In genomic region chr2:109372614-109373013, GRCh38 we compare ENCODE assay signal across 17 cellular contexts.
"Had no signal": no experiment of that assay in that cellular context is flagged by ENCODE, and none has a peak within 500 bp of the region (broad histone marks: within the 10 kb centered on the region; RNA-seq: fewer than 3 reads in every experiment).

No MANE protein-coding gene starts in this region.

- H3K27ac ChIP-seq: lower lobe of right lung had no signal

- H3K9me3 ChIP-seq: lower lobe of right lung had no signal

- H3K4me3 Mint-ChIP-seq: activated CD8-positive, alpha-beta T cell treated with anti-CD3 and anti-CD28 coated beads for 36 hours; activated naive CD8-positive, alpha-beta T cell; activated T-cell treated with anti-CD3 and anti-CD28 coated beads, Interleukin-2, amount 50 U/mL, for 4 hours; nephron; stimulated activated naive CD8-positive, alpha-beta T cell treated with anti-CD3 and anti-CD28 coated beads, Interleukin-15, Interleukin-2, amounts not matched to agents 100 ng/mL and 50 ng/mL, for 24 hours; T-cell; type B pancreatic cell had no signal

- H3K36me3 Mint-ChIP-seq: type B pancreatic cell had no signal

- H3K4me3 ChIP-seq: lower lobe of right lung had no signal

- DNase-seq: activated CD4-positive, alpha-beta T cell treated with anti-CD3 and anti-CD28 coated beads for 48 hours; activated CD4-positive, CD25-positive, alpha-beta regulatory T cell; activated CD8-positive, alpha-beta T cell treated with anti-CD3 and anti-CD28 coated beads for 36 hours; activated T-cell treated with anti-CD3 and anti-CD28 coated beads, Interleukin-2, amount 50 U/mL, for 4 hours; cerebellar nuclear complex; dermis blood vessel endothelial cell; effector memory CD4-positive, alpha-beta T cell; lower lobe of right lung; nucleus accumbens; posterior cingulate gyrus; retina; stimulated activated CD4-positive, alpha-beta T cell treated with anti-CD3 and anti-CD28 coated beads, Interleukin-2, amount 100 ng/mL, for 24 hours; T-cell had no signal

- ATAC-seq: activated CD8-positive, alpha-beta T cell treated with anti-CD3 and anti-CD28 coated beads for 36 hours; activated T-cell treated with anti-CD3 and anti-CD28 coated beads, Interleukin-2, amount 50 U/mL, for 4 hours; T-cell had no signal

- H3K27me3 Mint-ChIP-seq: activated CD8-positive, alpha-beta T cell treated with anti-CD3 and anti-CD28 coated beads for 36 hours; activated naive CD8-positive, alpha-beta T cell; stimulated activated naive CD8-positive, alpha-beta T cell treated with anti-CD3 and anti-CD28 coated beads, Interleukin-15, Interleukin-2, amounts not matched to agents 100 ng/mL and 50 ng/mL, for 24 hours had no signal

- H3K27ac Mint-ChIP-seq: activated CD8-positive, alpha-beta T cell treated with anti-CD3 and anti-CD28 coated beads for 36 hours; activated naive CD8-positive, alpha-beta T cell; nephron; stimulated activated naive CD8-positive, alpha-beta T cell treated with anti-CD3 and anti-CD28 coated beads, Interleukin-15, Interleukin-2, amounts not matched to agents 100 ng/mL and 50 ng/mL, for 24 hours; T-cell; type B pancreatic cell had no signal

- H3K9me3 Mint-ChIP-seq: activated CD8-positive, alpha-beta T cell treated with anti-CD3 and anti-CD28 coated beads for 36 hours; activated T-cell treated with anti-CD3 and anti-CD28 coated beads, Interleukin-2, amount 50 U/mL, for 4 hours; nephron; stimulated activated naive CD8-positive, alpha-beta T cell treated with anti-CD3 and anti-CD28 coated beads, Interleukin-15, Interleukin-2, amounts not matched to agents 100 ng/mL and 50 ng/mL, for 24 hours; T-cell; type B pancreatic cell had no signal

- H3K4me1 Mint-ChIP-seq: T-cell had no signal
